ENCODE assay signal across 17 cellular contexts in the genomic region with DNA sequence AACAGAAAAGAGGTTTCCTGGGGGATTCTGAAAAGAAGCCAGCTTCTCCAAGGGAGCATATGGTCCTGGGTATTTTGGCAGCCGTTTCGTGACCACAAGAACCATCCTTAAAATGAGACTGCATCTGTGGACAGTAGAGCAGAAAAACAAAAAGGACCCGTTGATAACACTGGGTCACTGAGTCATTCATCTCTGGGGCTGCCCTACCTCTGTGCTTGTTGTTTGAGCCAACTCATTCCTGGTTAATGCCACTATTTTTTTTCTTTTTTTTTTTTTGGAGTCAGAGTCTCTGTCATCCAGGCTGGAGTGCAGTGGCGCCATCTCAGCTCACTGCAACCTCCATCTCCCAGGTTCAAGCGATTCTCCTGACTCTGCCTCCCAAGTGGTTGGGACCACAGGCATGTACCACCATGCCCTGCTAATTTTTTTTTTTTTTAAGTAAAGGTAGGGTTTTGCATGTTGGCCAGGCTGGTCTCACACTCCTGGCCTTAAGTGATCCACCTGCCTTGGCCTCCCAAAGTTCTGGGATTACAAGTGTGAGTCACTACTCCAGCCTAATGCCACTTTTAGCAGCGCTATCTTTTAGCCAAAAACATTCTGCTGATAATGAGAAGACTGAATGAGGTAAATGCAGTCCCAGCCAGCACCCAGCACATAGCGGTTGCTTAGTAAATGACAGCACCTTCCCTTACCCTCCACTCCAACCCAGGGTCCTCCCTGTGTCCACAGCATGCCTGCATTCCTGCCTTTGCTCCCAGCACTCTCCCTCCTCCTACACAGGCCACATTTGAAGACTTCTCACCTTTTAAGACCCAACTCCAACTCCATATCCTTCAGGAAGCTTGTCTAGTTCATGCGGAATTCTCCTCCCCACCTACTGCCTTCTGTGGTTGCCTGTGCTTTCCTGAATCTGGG. TPM values are rescaled to one million over a fixed set of nuclear protein-coding genes. Genes with fewer than 3 reads are reported as not detected.
DNase-seq lines count a peak whose midpoint lies in the region; ATAC-seq, FAIRE-seq and TF ChIP-seq lines count a peak whose summit lies in the region.
"Had no signal": no experiment of that assay in that cellular context is flagged by ENCODE, and none has a peak within 500 bp of the region (broad histone marks: within the 10 kb centered on the region; RNA-seq: fewer than 3 reads in every experiment).

No MANE protein-coding gene starts in this region.

- H3K27ac Mint-ChIP-seq in astrocyte (ENCODE audit: unreplicated experiment) = peak overlapping the region; percentile 80
- H3K27ac Mint-ChIP-seq in naive thymus-derived CD8-positive, alpha-beta T cell = no peak overlapping the region
- H3K27ac Mint-ChIP-seq: activated B cell treated with CpG ODN at 0.5 μM for 24 hours had no signal

- H3K4me3 Mint-ChIP-seq in astrocyte (ENCODE audit: unreplicated experiment) = peak overlapping the region; percentile 27
- H3K4me3 Mint-ChIP-seq in naive thymus-derived CD8-positive, alpha-beta T cell = no peak overlapping the region
- H3K4me3 Mint-ChIP-seq: activated B cell treated with CpG ODN at 0.5 μM for 24 hours had no signal

- H3K4me1 Mint-ChIP-seq in astrocyte (ENCODE audit: low read depth, unreplicated experiment) = peaks cover 6% of the 10 kb centered on the region
- no peaks in the 10 kb centered on the region for H3K4me1 Mint-ChIP-seq in naive thymus-derived CD8-positive, alpha-beta T cell
- H3K4me1 Mint-ChIP-seq: activated B cell treated with CpG ODN at 0.5 μM for 24 hours had no signal

- no peaks in the 10 kb centered on the region for H4K20me1 ChIP-seq in astrocyte (ENCODE audit: insufficient read depth, low read length)

- H3K27me3 ChIP-seq in astrocyte (ENCODE audit: insufficient read depth, low read length) = peaks cover 51% of the 10 kb centered on the region
- H3K27me3 ChIP-seq in right cardiac atrium (ENCODE audit: control insufficient read depth, insufficient read depth) = no peaks in the 10 kb centered on the region
- H3K27me3 ChIP-seq: ascending aorta had no signal

- DNase-seq in G401 (ENCODE audit: low spot score) (peak; percentile 86), NCI-H1694 treated with DMSO at 0.1 percent for 48 hours (lab: John Stamatoyannopoulos, UW) (peak; percentile 68), astrocyte (ENCODE audit: low read depth) (peak; percentile 52), right cardiac atrium (no peak), GOT3 (lab: John Stamatoyannopoulos, UW) (no peak)
- DNase-seq in naive thymus-derived CD8-positive, alpha-beta T cell = no peak
- no peak for DNase-seq in stimulated activated naive CD4-positive, alpha-beta T cell treated with Interleukin-2 at 50 U/mL for 16 hours (lab: John Stamatoyannopoulos, UW)
- no peak for DNase-seq in activated naive CD4-positive, alpha-beta T cell (lab: John Stamatoyannopoulos, UW)
- DNase-seq: activated B cell treated with CpG ODN at 0.5 μM for 24 hours, activated gamma-delta T cell, erythroblast, hypothalamus, NCI-H1092 treated with DMSO at 0.1 percent for 48 hours, NCI-H2227 treated with DMSO at 0.1 percent for 48 hours had no signal

- no peak for FAIRE-seq in astrocyte (lab: Jason Lieb, UNC)

- no peak overlapping the region for H3K4me2 ChIP-seq in astrocyte (ENCODE audit: low read length)

- peaks cover 8% of the 10 kb centered on the region for H3K4me1 ChIP-seq in astrocyte (ENCODE audit: insufficient read depth, low read length)
- no peaks in the 10 kb centered on the region for H3K4me1 ChIP-seq in right cardiac atrium (ENCODE audit: control insufficient read depth, insufficient read depth, low read length)
- H3K4me1 ChIP-seq: ascending aorta, HAP-1, tibial nerve had no signal

- peak; percentile 68 to 69 for ATAC-seq in right cardiac atrium
- ATAC-seq in naive thymus-derived CD8-positive, alpha-beta T cell = no peak

- H3K36me3 Mint-ChIP-seq in astrocyte (ENCODE audit: low read depth, unreplicated experiment) = no peaks in the 10 kb centered on the region
- no peaks in the 10 kb centered on the region for H3K36me3 Mint-ChIP-seq in naive thymus-derived CD8-positive, alpha-beta T cell

- intact Hi-C loops in right cardiac atrium (cut with DNase I) = loop anchor here in 1 of 4 donors (5.0 kb wide), 1 partner anchor 140 kb away; no protein-coding TSS in a partner anchor

- H3K36me3 ChIP-seq in astrocyte (ENCODE audit: insufficient read depth, low read length) = no peaks in the 10 kb centered on the region
- H3K36me3 ChIP-seq: ascending aorta, HAP-1, tibial nerve had no signal

- no peaks in the 10 kb centered on the region for H3K79me2 ChIP-seq in astrocyte (ENCODE audit: insufficient read depth, low read length)

- H3K9me3 ChIP-seq in astrocyte (ENCODE audit: insufficient read depth, low read depth, low read length) (no peaks in the 10 kb centered on the region), right cardiac atrium (ENCODE audit: control insufficient read depth, low read length) (no peaks in the 10 kb centered on the region)
- H3K9me3 ChIP-seq: ascending aorta, HAP-1, tibial nerve had no signal

- peaks cover 27% of the 10 kb centered on the region for H3K27me3 Mint-ChIP-seq in astrocyte (ENCODE audit: low read depth, unreplicated experiment)
- H3K27me3 Mint-ChIP-seq in naive thymus-derived CD8-positive, alpha-beta T cell = peaks cover 23 to 55% (median 47%) of the 10 kb centered on the region in 5 donors

- no peak overlapping the region for H3K9ac ChIP-seq in astrocyte (ENCODE audit: low read length)

- H2AFZ ChIP-seq in astrocyte (ENCODE audit: low read depth, low read length) = no peak overlapping the region

- H3K9me3 Mint-ChIP-seq in astrocyte (ENCODE audit: unreplicated experiment) = no peaks in the 10 kb centered on the region
- H3K9me3 Mint-ChIP-seq in naive thymus-derived CD8-positive, alpha-beta T cell = no peaks in the 10 kb centered on the region
- H3K9me3 Mint-ChIP-seq: activated B cell treated with CpG ODN at 0.5 μM for 24 hours had no signal

- no peak overlapping the region for H3K27ac ChIP-seq in astrocyte (ENCODE audit: low read depth, low read length)
- no peak overlapping the region for H3K27ac ChIP-seq in right cardiac atrium (ENCODE audit: low read length)
- H3K27ac ChIP-seq: ascending aorta, tibial nerve had no signal

- in situ Hi-C loops in G401 (cut with HindIII; ENCODE audit: low sequenced_read_pairs) = no loop called here

- WGBS in right cardiac atrium = 71% methylated on average over 8 of the region's 8 CpGs

- POLR2A ChIA-PET in naive thymus-derived CD8-positive, alpha-beta T cell (lab: Charles Lee) = no interaction called here

- H3K4me3 ChIP-seq in astrocyte (ENCODE audit: insufficient read depth, low read depth, low read length) (no peak overlapping the region), right cardiac atrium (ENCODE audit: low read length) (no peak overlapping the region)
- H3K4me3 ChIP-seq: ascending aorta, HAP-1, tibial nerve had no signal

- TF ChIP-seq CTCF in astrocyte (IDR thresholded peaks at IDR 0.05; ENCODE audit: insufficient read depth, low read depth, low read length) = no peak

RNA-seq across cellular contexts. Expression of a gene that starts 9.1 kb away (rescaled TPM):
- total RNA-seq in G401 (2014; rRNA removed; shearing (Covaris generic)) = 0.44 TPM in 1 of 2 replicates, not detected in the other
- total RNA-seq in astrocyte = 1.3 and 2.1 TPM in 2 replicates
- not detected for total RNA-seq in right cardiac atrium
- 0.05 TPM for polyA plus RNA-seq in right cardiac atrium
- not detected for total RNA-seq in naive thymus-derived CD8-positive, alpha-beta T cell
- polyA plus RNA-seq in naive thymus-derived CD8-positive, alpha-beta T cell = not detected
- total RNA-seq: ascending aorta, tibial nerve had no signal

RNA-seq across cellular contexts. Expression of a gene that starts 16.2 kb away (rescaled TPM):
- total RNA-seq in G401 (2014; rRNA removed; shearing (Covaris generic)) = 234 and 273 TPM in 2 replicates
- total RNA-seq in astrocyte = 123 and 126 TPM in 2 replicates
- total RNA-seq in right cardiac atrium = 100 to 1,000 TPM; 248 to 283 (median 250) TPM
- polyA plus RNA-seq in right cardiac atrium = 264 TPM
- total RNA-seq in naive thymus-derived CD8-positive, alpha-beta T cell = 10 to 100 TPM; 46.2 to 52.3 TPM
- 100 to 1,000 TPM in 2 of 3 donors, 10 to 100 TPM in 1; 99.4 to 118 (median 109) TPM for polyA plus RNA-seq in naive thymus-derived CD8-positive, alpha-beta T cell

Comparison
In these comparisons a context has a peak if more than half of its experiments do, and no peak if none do; other contexts are left out.
1. DNase-seq: peak in G401 (single experiment), NCI-H1694 treated with DMSO at 0.1 percent for 48 hours (single experiment) and astrocyte (single experiment); none in right cardiac atrium (0 of 3), naive thymus-derived CD8-positive, alpha-beta T cell (0 of 10), GOT3 (single experiment), stimulated activated naive CD4-positive, alpha-beta T cell treated with Interleukin-2 at 50 U/mL for 16 hours (single experiment) and activated naive CD4-positive, alpha-beta T cell (0 of 4).
2. ATAC-seq: peak in right cardiac atrium (2 of 2); none in naive thymus-derived CD8-positive, alpha-beta T cell (0 of 2).